In genomic region chr7:45881759-45882464, GRCh38 we compare ENCODE assay signal across 14 cellular contexts. TPM values are rescaled to one million over a fixed set of nuclear protein-coding genes. Genes with fewer than 3 reads are reported as not detected.
A peak's percentile ranks its signal among the peaks of the same experiment; 100 is the strongest.
DNase-seq lines count a peak whose midpoint lies in the region; ATAC-seq and TF ChIP-seq lines count a peak whose summit lies in the region.
"Had no signal": no experiment of that assay in that cellular context is flagged by ENCODE, and none has a peak within 500 bp of the region (broad histone marks: within the 10 kb centered on the region; RNA-seq: fewer than 3 reads in every experiment).

No MANE protein-coding gene starts in this region.

- ATAC-seq in RWPE2 (ENCODE audit: low read depth) (peak; percentile 56; the same call in 2 of the 3 replicates), GM18868 (IDR thresholded peaks at IDR 0.05; ENCODE audit: unreplicated experiment) (no peak)
- ATAC-seq: gastrocnemius medialis, natural killer cell had no signal

- no peaks in the 10 kb centered on the region for H3K4me1 ChIP-seq in RWPE2 (ENCODE audit: insufficient read depth, poor library complexity, severe bottlenecking)
- H3K4me1 ChIP-seq: gastrocnemius medialis, testis had no signal

- H3K27me3 ChIP-seq in RWPE2 (ENCODE audit: insufficient read depth, poor library complexity, severe bottlenecking), result no peaks in the 10 kb centered on the region
- H3K27me3 ChIP-seq: testis had no signal

- DNase-seq in GM04504 (ENCODE audit: low read depth) (peak; percentile 76), RWPE2 (ENCODE audit: low spot score) (no peak), epithelial cell of proximal tubule (ENCODE audit: low read depth) (peak; percentile 74), non-pigmented ciliary epithelial cell (ENCODE audit: low read depth) (peak; percentile 32), NCI-H524 treated with DMSO at 0.1 percent for 48 hours (lab: John Stamatoyannopoulos, UW) (no peak), NCI-H146 treated with DMSO at 0.1 percent for 48 hours (lab: John Stamatoyannopoulos, UW; ENCODE audit: unreplicated experiment) (no peak)
- no peak for DNase-seq in stimulated activated CD4-positive, alpha-beta T cell treated with anti-CD3 and anti-CD28 coated beads, Interleukin-12 subunit alpha, Interleukin-12 subunit beta, amount 100 ng/mL, for 4 hours
- DNase-seq: gastrocnemius medialis, islet precursor cell, natural killer cell, testis had no signal

- no peak overlapping the region for H3K4me3 ChIP-seq in RWPE2 (ENCODE audit: severe bottlenecking)
- H3K4me3 ChIP-seq in epithelial cell of proximal tubule (ENCODE audit: low read depth, low read length), result no peak overlapping the region
- H3K4me3 ChIP-seq: cardiac muscle cell, gastrocnemius medialis, skin epidermis, testis had no signal

- H3K9me3 ChIP-seq in RWPE2 (ENCODE audit: severe bottlenecking), result no peaks in the 10 kb centered on the region
- H3K9me3 ChIP-seq: gastrocnemius medialis, testis had no signal

- H3K27ac ChIP-seq in RWPE2 (ENCODE audit: poor library complexity, severe bottlenecking), result no peak overlapping the region
- H3K27ac ChIP-seq: cardiac muscle cell, gastrocnemius medialis, testis had no signal

- TF ChIP-seq CTCF in RWPE2 (IDR thresholded peaks at IDR 0.05; ENCODE audit: poor library complexity, severe bottlenecking) (no peak), epithelial cell of proximal tubule (conservative IDR thresholded peaks at IDR 0.05; ENCODE audit: low read depth, low read length) (no peak)

- H3K36me3 ChIP-seq in RWPE2 (ENCODE audit: low read depth), result no peaks in the 10 kb centered on the region
- H3K36me3 ChIP-seq: cardiac muscle cell, gastrocnemius medialis had no signal

RNA-seq across cellular contexts. Expression of gene IGFBP1, which starts 6.4 kb away (rescaled TPM):
- 4.6 and 16.5 TPM in 2 replicates for total RNA-seq in epithelial cell of proximal tubule
- total RNA-seq: natural killer cell had no signal

RNA-seq across cellular contexts. Expression of gene CCDC201, which starts 9.0 kb away (rescaled TPM):
- not detected in 2 replicates for total RNA-seq in epithelial cell of proximal tubule
- total RNA-seq: cardiac muscle cell, gastrocnemius medialis, natural killer cell had no signal

RNA-seq across cellular contexts. Expression of gene IGFBP3, which starts 39.2 kb away (rescaled TPM):
- total RNA-seq in epithelial cell of proximal tubule, result 77.8 and 338 TPM in 2 replicates

Comparison
In these comparisons a context has a peak if more than half of its experiments do, and no peak if none do; other contexts are left out.
1. DNase-seq: peak in GM04504 (single experiment), epithelial cell of proximal tubule (single experiment) and non-pigmented ciliary epithelial cell (single experiment); none in RWPE2 (single experiment), stimulated activated CD4-positive, alpha-beta T cell treated with anti-CD3 and anti-CD28 coated beads, Interleukin-12 subunit alpha, Interleukin-12 subunit beta, amount 100 ng/mL, for 4 hours (single experiment), NCI-H524 treated with DMSO at 0.1 percent for 48 hours (single experiment) and NCI-H146 treated with DMSO at 0.1 percent for 48 hours (single experiment).